Comparison of ENCODE assay signal across 1 cellular context in the genomic region with DNA sequence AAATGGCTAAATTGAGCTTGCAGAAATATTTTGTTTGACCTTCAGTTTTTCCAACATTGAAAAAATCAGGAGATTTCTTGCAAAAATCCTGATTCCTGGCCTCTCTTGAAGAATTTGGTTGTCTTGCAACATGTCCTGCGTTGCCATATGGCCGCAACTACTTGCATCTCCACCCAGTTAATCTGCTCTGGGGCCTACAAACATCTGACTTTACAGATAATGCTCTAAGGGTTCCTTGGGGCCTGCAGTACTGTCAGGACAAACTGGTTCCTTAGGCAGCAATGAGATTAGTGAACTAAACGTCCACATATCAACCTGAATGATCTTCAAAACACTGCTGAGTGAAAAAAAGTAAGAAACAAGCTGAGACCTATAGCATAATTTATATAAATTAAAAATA.
TF ChIP-seq lines count a peak whose summit lies in the region.

No MANE protein-coding gene starts in this region.

TF ChIP-seq in SK-N-SH, 30 proteins besides CTCF, POLR2A, EP300 and RAD21 (continued from another document):
- TF ChIP-seq, protein P1, sequence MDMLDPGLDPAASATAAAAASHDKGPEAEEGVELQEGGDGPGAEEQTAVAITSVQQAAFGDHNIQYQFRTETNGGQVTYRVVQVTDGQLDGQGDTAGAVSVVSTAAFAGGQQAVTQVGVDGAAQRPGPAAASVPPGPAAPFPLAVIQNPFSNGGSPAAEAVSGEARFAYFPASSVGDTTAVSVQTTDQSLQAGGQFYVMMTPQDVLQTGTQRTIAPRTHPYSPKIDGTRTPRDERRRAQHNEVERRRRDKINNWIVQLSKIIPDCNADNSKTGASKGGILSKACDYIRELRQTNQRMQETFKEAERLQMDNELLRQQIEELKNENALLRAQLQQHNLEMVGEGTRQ (IDR thresholded peaks at IDR 0.05; ENCODE audit: borderline replicate concordance, low read depth, low read length) = no peak
- TF ChIP-seq POLR2AphosphoS5 (IDR thresholded peaks at IDR 0.05; ENCODE audit: low read depth, low read length) (no peak), RFX5 (IDR thresholded peaks at IDR 0.05; ENCODE audit: low read length) (no peak), GABPA (IDR thresholded peaks at IDR 0.05; ENCODE audit: low read depth) (no peak), ELF1 (IDR thresholded peaks at IDR 0.05) (no peak), FOSL2 (IDR thresholded peaks at IDR 0.05; ENCODE audit: borderline replicate concordance, low read depth) (no peak), FOXM1 (IDR thresholded peaks at IDR 0.05; ENCODE audit: low read depth) (no peak), RCOR1 (IDR thresholded peaks at IDR 0.05; ENCODE audit: low read length) (no peak), TEAD4 (IDR thresholded peaks at IDR 0.05; ENCODE audit: borderline replicate concordance, insufficient read depth) (no peak), TAF1 (IDR thresholded peaks at IDR 0.05; ENCODE audit: borderline replicate concordance, low read depth, low read length) (no peak), MEF2A (IDR thresholded peaks at IDR 0.05; ENCODE audit: borderline replicate concordance, low read depth) (no peak)
- TF ChIP-seq, protein P2, sequence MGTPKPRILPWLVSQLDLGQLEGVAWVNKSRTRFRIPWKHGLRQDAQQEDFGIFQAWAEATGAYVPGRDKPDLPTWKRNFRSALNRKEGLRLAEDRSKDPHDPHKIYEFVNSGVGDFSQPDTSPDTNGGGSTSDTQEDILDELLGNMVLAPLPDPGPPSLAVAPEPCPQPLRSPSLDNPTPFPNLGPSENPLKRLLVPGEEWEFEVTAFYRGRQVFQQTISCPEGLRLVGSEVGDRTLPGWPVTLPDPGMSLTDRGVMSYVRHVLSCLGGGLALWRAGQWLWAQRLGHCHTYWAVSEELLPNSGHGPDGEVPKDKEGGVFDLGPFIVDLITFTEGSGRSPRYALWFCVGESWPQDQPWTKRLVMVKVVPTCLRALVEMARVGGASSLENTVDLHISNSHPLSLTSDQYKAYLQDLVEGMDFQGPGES (IDR thresholded peaks at IDR 0.05; ENCODE audit: low read depth, low read length) = no peak
- TF ChIP-seq, protein P3, sequence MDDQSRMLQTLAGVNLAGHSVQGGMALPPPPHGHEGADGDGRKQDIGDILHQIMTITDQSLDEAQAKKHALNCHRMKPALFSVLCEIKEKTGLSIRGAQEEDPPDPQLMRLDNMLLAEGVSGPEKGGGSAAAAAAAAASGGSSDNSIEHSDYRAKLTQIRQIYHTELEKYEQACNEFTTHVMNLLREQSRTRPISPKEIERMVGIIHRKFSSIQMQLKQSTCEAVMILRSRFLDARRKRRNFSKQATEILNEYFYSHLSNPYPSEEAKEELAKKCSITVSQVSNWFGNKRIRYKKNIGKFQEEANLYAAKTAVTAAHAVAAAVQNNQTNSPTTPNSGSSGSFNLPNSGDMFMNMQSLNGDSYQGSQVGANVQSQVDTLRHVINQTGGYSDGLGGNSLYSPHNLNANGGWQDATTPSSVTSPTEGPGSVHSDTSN (IDR thresholded peaks at IDR 0.05) = no peak
